Comparison of ENCODE assay signal across 8 cellular contexts in the genomic region with DNA sequence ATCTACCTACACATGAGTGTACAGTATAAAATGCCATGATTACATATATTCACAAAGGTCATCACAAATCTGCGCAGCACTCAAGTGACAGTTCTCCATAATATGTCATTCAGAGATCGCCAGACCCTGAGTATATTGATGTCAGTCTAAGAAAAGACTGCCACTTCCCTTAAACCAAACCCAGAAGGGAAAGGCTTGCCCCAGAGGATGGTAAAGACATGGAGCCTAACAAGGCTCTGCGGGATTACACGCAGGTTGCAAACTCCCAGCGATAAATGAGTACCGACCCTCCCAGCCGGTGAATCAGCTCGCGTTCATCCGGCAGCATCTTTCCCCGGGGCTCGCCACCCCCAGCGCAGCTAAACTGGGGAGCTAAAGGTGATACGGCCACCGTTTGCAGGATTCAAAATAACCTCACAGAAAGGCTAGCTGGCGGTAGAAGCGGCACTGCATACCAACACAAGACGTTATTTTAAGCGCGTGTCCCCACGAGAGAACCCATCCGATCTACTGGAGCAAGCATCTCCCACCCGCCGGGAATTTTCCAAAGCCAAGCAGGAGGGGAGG. TPM values are rescaled to one million over a fixed set of nuclear protein-coding genes. Genes with fewer than 3 reads are reported as not detected.
DNase-seq lines count a peak whose midpoint lies in the region; ATAC-seq lines count a peak whose summit lies in the region.

No MANE protein-coding gene starts in this region.

- no peaks in the 10 kb centered on the region for H3K9me3 ChIP-seq in SK-N-MC (ENCODE audit: low read depth, low read length)

- H3K9ac ChIP-seq in SK-N-MC (ENCODE audit: insufficient read length) (peak overlapping the region; percentile 68), rectal smooth muscle tissue (ENCODE audit: low read length) (peak overlapping the region; percentile 10)

- H3K4me3 ChIP-seq in SK-N-MC (peak overlapping the region; percentile 90), rectal smooth muscle tissue (ENCODE audit: low read length) (peak overlapping the region; percentile 51)

- peak; percentile 8 for ATAC-seq in HG02852 (IDR thresholded peaks at IDR 0.05; ENCODE audit: unreplicated experiment)

- DNase-seq in G401 (ENCODE audit: low spot score): peak; percentile 64
- no peak for DNase-seq in SK-N-MC (ENCODE audit: low read depth, low spot score)
- peak; percentile 27 for DNase-seq in amniotic epithelial cell (ENCODE audit: low read depth)
- peak; percentile 42 for DNase-seq in hepatic stellate cell (ENCODE audit: low spot score)
- DNase-seq in NCI-H1694 treated with DMSO at 0.1 percent for 48 hours (lab: John Stamatoyannopoulos, UW): no peak
- no peak for DNase-seq in LoVo (ENCODE audit: low spot score)

- H3K27me3 ChIP-seq in rectal smooth muscle tissue (ENCODE audit: control insufficient read depth, insufficient read depth, low read length): no peaks in the 10 kb centered on the region

- in situ Hi-C loops in G401 (cut with HindIII; ENCODE audit: low sequenced_read_pairs): no loop called here

- no peaks in the 10 kb centered on the region for H3K36me3 ChIP-seq in SK-N-MC (ENCODE audit: insufficient read depth, low read length)
- H3K36me3 ChIP-seq in rectal smooth muscle tissue (ENCODE audit: control insufficient read depth, insufficient read depth, low read length): no peaks in the 10 kb centered on the region

- peaks cover 3% of the 10 kb centered on the region for H3K4me1 ChIP-seq in rectal smooth muscle tissue (ENCODE audit: control insufficient read depth, insufficient read depth, low read length)

- H3K27ac ChIP-seq in SK-N-MC: no peak overlapping the region
- H3K27ac ChIP-seq in rectal smooth muscle tissue (ENCODE audit: low read depth, low read length): peak overlapping the region; percentile 47

RNA-seq across cellular contexts. Expression of a gene that starts 0.7 kb away (rescaled TPM):
- total RNA-seq in G401 (2014; rRNA removed; shearing (Covaris generic)): 5.5 and 10.0 TPM in 2 replicates

RNA-seq across cellular contexts. Expression of a gene that starts 40.8 kb away (rescaled TPM):
- total RNA-seq in G401 (2014; rRNA removed; shearing (Covaris generic)): 30.8 and 60.3 TPM in 2 replicates

Comparison
In these comparisons a context has a peak if more than half of its experiments do, and no peak if none do; other contexts are left out.
1. DNase-seq: peak in G401 (single experiment), amniotic epithelial cell (single experiment) and hepatic stellate cell (single experiment); none in SK-N-MC (single experiment), NCI-H1694 treated with DMSO at 0.1 percent for 48 hours (single experiment) and LoVo (single experiment).